In genomic region chr15:98524274-98524673, GRCh38 we compare ENCODE assay signal across 1 cellular context.
TF ChIP-seq lines count a peak whose summit lies in the region.

No MANE protein-coding gene starts in this region.

TF ChIP-seq in IMR-90, 13 proteins besides CTCF, POLR2A, EP300 and RAD21 (continued from another document):
- TF ChIP-seq ELK1 (IDR thresholded peaks at IDR 0.05; ENCODE audit: borderline replicate concordance, low read depth, low read length) (no peak), MXI1 (IDR thresholded peaks at IDR 0.05; ENCODE audit: borderline replicate concordance, low read depth, low read length) (no peak), MAZ (IDR thresholded peaks at IDR 0.05; ENCODE audit: borderline replicate concordance, low read depth, low read length) (no peak), RCOR1 (IDR thresholded peaks at IDR 0.05; ENCODE audit: insufficient replicate concordance, low read length) (no peak), CEBPB (IDR thresholded peaks at IDR 0.05; ENCODE audit: low read depth, low read length) (no peak)
